ENCODE assay signal across 11 cellular contexts in genomic region chr18:63208676-63209075, GRCh38.
A peak's percentile ranks its signal among the peaks of the same experiment; 100 is the strongest.
DNase-seq lines count a peak whose midpoint lies in the region; ATAC-seq and TF ChIP-seq lines count a peak whose summit lies in the region.
"Had no signal": no experiment of that assay in that cellular context is flagged by ENCODE, and none has a peak within 500 bp of the region (broad histone marks: within the 10 kb centered on the region; RNA-seq: fewer than 3 reads in every experiment).

No MANE protein-coding gene starts in this region.

- H3K4me3 Mint-ChIP-seq in T-helper 2 cell treated with Interferon-gamma antibody and Interleukin-4, amounts not matched to agents 5 μg/mL and 100 μg/mL, for 36 hours: peak overlapping the region; percentile 85
- H3K4me3 Mint-ChIP-seq in T-cell (peak overlapping the region; percentile 56 to 85 (median 75)), memory B cell (peak overlapping the region; percentile 49)
- H3K4me3 Mint-ChIP-seq: dendritic cell treated with granulocyte-macrophage colony-stimulating factor and Interleukin-4, amounts not matched to agents 40 ng/mL and 50 ng/mL, for 4 days had no signal

- no peaks in the 10 kb centered on the region for H3K9me3 Mint-ChIP-seq in T-helper 2 cell treated with Interferon-gamma antibody and Interleukin-4, amounts not matched to agents 5 μg/mL and 100 μg/mL, for 36 hours
- H3K9me3 Mint-ChIP-seq in T-cell (no peaks in the 10 kb centered on the region), memory B cell (no peaks in the 10 kb centered on the region)
- H3K9me3 Mint-ChIP-seq: dendritic cell treated with granulocyte-macrophage colony-stimulating factor and Interleukin-4, amounts not matched to agents 40 ng/mL and 50 ng/mL, for 4 days; immature natural killer cell had no signal

- H3K9me3 ChIP-seq in DND-41 (ENCODE audit: insufficient read depth, low read length, severe bottlenecking) (no peaks in the 10 kb centered on the region), A673 (ENCODE audit: low read depth, low read length, poor library complexity, severe bottlenecking) (no peaks in the 10 kb centered on the region)

- CTCF ChIA-PET in T-cell (lab: Charles Lee): interaction anchor here in 1 of 2 donors (0.6 kb wide), 1 partner anchor 75 kb away, joined by 3 read pairs; no protein-coding TSS in a partner anchor
- CTCF ChIA-PET in A673 (lab: Charles Lee): no interaction called here

- peak overlapping the region; percentile 96 for H3K27ac Mint-ChIP-seq in T-helper 2 cell treated with Interferon-gamma antibody and Interleukin-4, amounts not matched to agents 5 μg/mL and 100 μg/mL, for 36 hours
- H3K27ac Mint-ChIP-seq in T-cell (peak overlapping the region; percentile 82 to 93), memory B cell (peak overlapping the region; percentile 73)
- H3K27ac Mint-ChIP-seq: dendritic cell treated with granulocyte-macrophage colony-stimulating factor and Interleukin-4, amounts not matched to agents 40 ng/mL and 50 ng/mL, for 4 days had no signal

- peaks cover 95% of the 10 kb centered on the region for H3K79me2 ChIP-seq in DND-41 (ENCODE audit: insufficient read depth, low read length)

- peaks cover 18% of the 10 kb centered on the region for H3K36me3 ChIP-seq in DND-41 (ENCODE audit: insufficient read depth, low read length)
- no peaks in the 10 kb centered on the region for H3K36me3 ChIP-seq in A673 (ENCODE audit: insufficient read depth, low read length, poor library complexity, severe bottlenecking)

- peaks cover 62% of the 10 kb centered on the region for H3K36me3 Mint-ChIP-seq in T-helper 2 cell treated with Interferon-gamma antibody and Interleukin-4, amounts not matched to agents 5 μg/mL and 100 μg/mL, for 36 hours (ENCODE audit: low read depth)
- H3K36me3 Mint-ChIP-seq in T-cell: peaks cover 28% of the 10 kb centered on the region
- peaks cover 5% of the 10 kb centered on the region for H3K36me3 Mint-ChIP-seq in memory B cell

- POLR2A ChIA-PET in T-cell (lab: Charles Lee): no interaction called here
- POLR2A ChIA-PET in A673 (lab: Charles Lee; ENCODE audit: low non-redundant PET): no interaction called here

- no peaks in the 10 kb centered on the region for H3K27me3 ChIP-seq in DND-41 (ENCODE audit: insufficient read depth, low read length, poor library complexity)
- no peaks in the 10 kb centered on the region for H3K27me3 ChIP-seq in A673 (replicated peaks; ENCODE audit: insufficient read depth, low read depth, low read length, poor library complexity)

- peak overlapping the region; percentile 53 for H3K4me2 ChIP-seq in DND-41 (ENCODE audit: insufficient read depth, low read length)

- no peak for TF ChIP-seq CTCF in DND-41 (IDR thresholded peaks at IDR 0.05; ENCODE audit: borderline replicate concordance, extremely low read depth, low read length, poor library complexity, severe bottlenecking)
- no peak for TF ChIP-seq CTCF in A673 (conservative IDR thresholded peaks at IDR 0.05; ENCODE audit: low read depth, low read length)

- H3K4me1 ChIP-seq in DND-41 (ENCODE audit: insufficient read depth, low read length): peaks cover 99% of the 10 kb centered on the region
- H3K4me1 ChIP-seq in A673 (ENCODE audit: insufficient read depth, low read length, poor library complexity, severe bottlenecking): peaks cover 4% of the 10 kb centered on the region

- no peaks in the 10 kb centered on the region for H4K20me1 ChIP-seq in DND-41 (ENCODE audit: insufficient read depth, low read length)

- peaks cover 82% of the 10 kb centered on the region for H3K4me1 Mint-ChIP-seq in T-helper 2 cell treated with Interferon-gamma antibody and Interleukin-4, amounts not matched to agents 5 μg/mL and 100 μg/mL, for 36 hours (ENCODE audit: low read depth)
- peaks cover 96 to 100% (median 97%) of the 10 kb centered on the region in 3 donors for H3K4me1 Mint-ChIP-seq in T-cell
- peaks cover 66% of the 10 kb centered on the region for H3K4me1 Mint-ChIP-seq in memory B cell

- H3K27me3 Mint-ChIP-seq in T-helper 2 cell treated with Interferon-gamma antibody and Interleukin-4, amounts not matched to agents 5 μg/mL and 100 μg/mL, for 36 hours (ENCODE audit: low read depth): no peaks in the 10 kb centered on the region
- no peaks in the 10 kb centered on the region for H3K27me3 Mint-ChIP-seq in T-cell
- no peaks in the 10 kb centered on the region for H3K27me3 Mint-ChIP-seq in memory B cell

- peak overlapping the region; percentile 86 for H3K27ac ChIP-seq in DND-41 (ENCODE audit: low read length)
- no peak overlapping the region for H3K27ac ChIP-seq in A673 (ENCODE audit: low read depth, low read length, poor library complexity, severe bottlenecking)

- ATAC-seq in DND-41 (ENCODE audit: insufficient read depth, low read depth): no peak
- ATAC-seq in T-cell (replicated peaks in 1 of 4): no peak
- no peak for ATAC-seq in memory B cell (ENCODE audit: low read depth)
- ATAC-seq in GM21390 (IDR thresholded peaks at IDR 0.05; ENCODE audit: unreplicated experiment): no peak

- intact Hi-C loops in A673 (cut with micrococcal nuclease; ENCODE audit: unreplicated experiment): no loop called here

- H3K4me3 ChIP-seq in DND-41 (ENCODE audit: low read depth in 1 of 2, low read length in 2 of 2): peak overlapping the region in 1 of 2 experiments; percentile 27; a peak in 1 of 4 replicates
- no peak overlapping the region for H3K4me3 ChIP-seq in A673 (ENCODE audit: low read depth, low read length, poor library complexity, severe bottlenecking)

- H3K9ac ChIP-seq in DND-41 (ENCODE audit: low read depth, low read length): peak overlapping the region; percentile 48

- no TSS peak for BruUV-seq in A673 (replicated peaks; lab: Mats Ljungman, UMichigan)

- H2AFZ ChIP-seq in DND-41 (ENCODE audit: low read depth, low read length): no peak overlapping the region

- peak; percentile 6 for DNase-seq in T-helper 2 cell treated with Interferon-gamma antibody and Interleukin-4, amounts not matched to agents 5 μg/mL and 100 μg/mL, for 36 hours (ENCODE audit: low spot score)
- DNase-seq in T-helper 2 cell: no peak
- DNase-seq in DND-41: peak; percentile 45
- DNase-seq in T-cell: no peak
- DNase-seq in memory B cell (ENCODE audit: low spot score in 2 of 2): no peak
- no peak for DNase-seq in HUDEP-2 (lab: John Stamatoyannopoulos, UW; ENCODE audit: unreplicated experiment in 76 of 76)
- DNase-seq in A673 (ENCODE audit: low spot score): no peak
- DNase-seq: immature natural killer cell, SIG-M5 had no signal

Comparison
In these comparisons a context has a peak if more than half of its experiments do, and no peak if none do; other contexts are left out.
1. DNase-seq: peak in T-helper 2 cell treated with Interferon-gamma antibody and Interleukin-4, amounts not matched to agents 5 μg/mL and 100 μg/mL, for 36 hours (single experiment) and DND-41 (single experiment); none in T-helper 2 cell (0 of 5), T-cell (0 of 34), memory B cell (0 of 2), HUDEP-2 (0 of 76) and A673 (single experiment).
2. Peak in every context shown above with its lines, with median percentiles within 50 percentile points of each other: H3K27ac Mint-ChIP-seq and H3K4me3 Mint-ChIP-seq.